Comparison of ENCODE assay signal across 12 cellular contexts in genomic region chr13:35994131-35994966, GRCh38.
A peak's percentile ranks its signal among the peaks of the same experiment; 100 is the strongest.
DNase-seq lines count a peak whose midpoint lies in the region; ATAC-seq and TF ChIP-seq lines count a peak whose summit lies in the region.
"Had no signal": no experiment of that assay in that cellular context is flagged by ENCODE, and none has a peak within 500 bp of the region (broad histone marks: within the 10 kb centered on the region; RNA-seq: fewer than 3 reads in every experiment).

No MANE protein-coding gene starts in this region.

- H3K4me3 ChIP-seq in A673 (ENCODE audit: low read depth, low read length, poor library complexity, severe bottlenecking) (no peak overlapping the region), ascending aorta (peak overlapping the region in 1 of 2 donors; percentile 2)
- H3K4me3 ChIP-seq: BLaER1 treated with 17β-estradiol and CSF1 and Interleukin-3, amounts not matched to agents 10 nM and 100 nM had no signal

- ATAC-seq in HG02571 (IDR thresholded peaks at IDR 0.05; ENCODE audit: unreplicated experiment) = no peak

- peaks cover 0 to 3% (median 2%) of the 10 kb centered on the region in 3 donors for H3K27me3 Mint-ChIP-seq in CD14-positive monocyte (ENCODE audit: low read depth in 3 of 3)
- H3K27me3 Mint-ChIP-seq: dendritic cell treated with granulocyte-macrophage colony-stimulating factor and Interleukin-4, amounts not matched to agents 40 ng/mL and 50 ng/mL, for 4 days had no signal

- H3K36me3 Mint-ChIP-seq in CD14-positive monocyte = no peaks in the 10 kb centered on the region

- peak; percentile 86 for DNase-seq in A673 (ENCODE audit: low spot score)
- DNase-seq in M059J (ENCODE audit: low read depth) = peak; percentile 94
- peak; percentile 16 to 86 for DNase-seq in ascending aorta (ENCODE audit: low spot score in 2 of 2)
- peak; percentile 93 for DNase-seq in iris pigment epithelial cell (ENCODE audit: low read depth)
- DNase-seq in posterior vena cava (ENCODE audit: low spot score) = no peak
- no peak for DNase-seq in CD14-positive monocyte (ENCODE audit: low spot score)
- DNase-seq in NCI-H2196 treated with DMSO at 0.1 percent for 48 hours (lab: John Stamatoyannopoulos, UW; ENCODE audit: unreplicated experiment) = no peak
- DNase-seq: activated CD4-positive, alpha-beta T cell treated with anti-CD3 and anti-CD28 coated beads for 48 hours; NCI-H510A treated with DMSO at 0.1 percent for 48 hours had no signal

- H3K4me1 ChIP-seq in A673 (ENCODE audit: insufficient read depth, low read length, poor library complexity, severe bottlenecking) (peaks cover 25% of the 10 kb centered on the region), ascending aorta (peaks cover 6 to 21% of the 10 kb centered on the region in 2 donors)

- no peak overlapping the region for H3K4me3 Mint-ChIP-seq in CD14-positive monocyte
- H3K4me3 Mint-ChIP-seq: dendritic cell treated with granulocyte-macrophage colony-stimulating factor and Interleukin-4, amounts not matched to agents 40 ng/mL and 50 ng/mL, for 4 days had no signal

- no peak overlapping the region for H3K27ac Mint-ChIP-seq in CD14-positive monocyte
- H3K27ac Mint-ChIP-seq: dendritic cell treated with granulocyte-macrophage colony-stimulating factor and Interleukin-4, amounts not matched to agents 40 ng/mL and 50 ng/mL, for 4 days had no signal

- H3K27ac ChIP-seq in A673 (ENCODE audit: low read depth, low read length, poor library complexity, severe bottlenecking) (peak overlapping the region; percentile 50), ascending aorta (peak overlapping the region; percentile 68 to 75)

- intact Hi-C loops in A673 (cut with micrococcal nuclease; ENCODE audit: unreplicated experiment) (no loop called here), ascending aorta (cut with DNase I) (no loop called here), posterior vena cava (cut with DNase I) (loop anchor here in 1 of 2 donors (10.0 kb wide), 1 partner anchor 140 kb away; the partner anchor contains the start of gene DCLK1), CD14-positive monocyte (cut with micrococcal nuclease) (no loop called here)

- CTCF ChIA-PET in A673 (lab: Charles Lee) = no interaction called here

- H3K4me1 Mint-ChIP-seq in CD14-positive monocyte = no peaks in the 10 kb centered on the region

- peaks cover 0 to 2% (median 0%) of the 10 kb centered on the region in 7 donors for H3K9me3 Mint-ChIP-seq in CD14-positive monocyte
- H3K9me3 Mint-ChIP-seq: dendritic cell treated with granulocyte-macrophage colony-stimulating factor and Interleukin-4, amounts not matched to agents 40 ng/mL and 50 ng/mL, for 4 days had no signal

- no peaks in the 10 kb centered on the region for H3K36me3 ChIP-seq in A673 (ENCODE audit: insufficient read depth, low read length, poor library complexity, severe bottlenecking)
- no peaks in the 10 kb centered on the region for H3K36me3 ChIP-seq in ascending aorta
- H3K36me3 ChIP-seq: BLaER1 treated with 17β-estradiol and CSF1 and Interleukin-3, amounts not matched to agents 10 nM and 100 nM had no signal

- no peaks in the 10 kb centered on the region for H3K27me3 ChIP-seq in A673 (replicated peaks; ENCODE audit: insufficient read depth, low read depth, low read length, poor library complexity)
- no peaks in the 10 kb centered on the region for H3K27me3 ChIP-seq in ascending aorta
- H3K27me3 ChIP-seq: BLaER1 treated with 17β-estradiol and CSF1 and Interleukin-3, amounts not matched to agents 10 nM and 100 nM had no signal

- no peak for TF ChIP-seq CTCF in A673 (conservative IDR thresholded peaks at IDR 0.05; ENCODE audit: low read depth, low read length)
- TF ChIP-seq CTCF in ascending aorta (IDR thresholded peaks at IDR 0.05) = no peak
- TF ChIP-seq CTCF in CD14-positive monocyte (IDR thresholded peaks at IDR 0.05) = no peak

- POLR2A ChIA-PET in A673 (lab: Charles Lee; ENCODE audit: low non-redundant PET) = interaction anchor here (0.6 kb wide), 1 partner anchor 261 kb away, joined by 4 read pairs; no protein-coding TSS in a partner anchor

- no TSS peak for BruUV-seq in A673 (replicated peaks; lab: Mats Ljungman, UMichigan)

- H3K9me3 ChIP-seq in A673 (ENCODE audit: low read depth, low read length, poor library complexity, severe bottlenecking) (no peaks in the 10 kb centered on the region), ascending aorta (no peaks in the 10 kb centered on the region)
- H3K9me3 ChIP-seq: BLaER1 treated with 17β-estradiol and CSF1 and Interleukin-3, amounts not matched to agents 10 nM and 100 nM had no signal

Comparison
In these comparisons a context has a peak if more than half of its experiments do, and no peak if none do; other contexts are left out.
1. DNase-seq: peak in A673 (single experiment), M059J (single experiment), ascending aorta (2 of 2) and iris pigment epithelial cell (single experiment); none in posterior vena cava (single experiment), CD14-positive monocyte (single experiment) and NCI-H2196 treated with DMSO at 0.1 percent for 48 hours (single experiment).